In the genomic region with DNA sequence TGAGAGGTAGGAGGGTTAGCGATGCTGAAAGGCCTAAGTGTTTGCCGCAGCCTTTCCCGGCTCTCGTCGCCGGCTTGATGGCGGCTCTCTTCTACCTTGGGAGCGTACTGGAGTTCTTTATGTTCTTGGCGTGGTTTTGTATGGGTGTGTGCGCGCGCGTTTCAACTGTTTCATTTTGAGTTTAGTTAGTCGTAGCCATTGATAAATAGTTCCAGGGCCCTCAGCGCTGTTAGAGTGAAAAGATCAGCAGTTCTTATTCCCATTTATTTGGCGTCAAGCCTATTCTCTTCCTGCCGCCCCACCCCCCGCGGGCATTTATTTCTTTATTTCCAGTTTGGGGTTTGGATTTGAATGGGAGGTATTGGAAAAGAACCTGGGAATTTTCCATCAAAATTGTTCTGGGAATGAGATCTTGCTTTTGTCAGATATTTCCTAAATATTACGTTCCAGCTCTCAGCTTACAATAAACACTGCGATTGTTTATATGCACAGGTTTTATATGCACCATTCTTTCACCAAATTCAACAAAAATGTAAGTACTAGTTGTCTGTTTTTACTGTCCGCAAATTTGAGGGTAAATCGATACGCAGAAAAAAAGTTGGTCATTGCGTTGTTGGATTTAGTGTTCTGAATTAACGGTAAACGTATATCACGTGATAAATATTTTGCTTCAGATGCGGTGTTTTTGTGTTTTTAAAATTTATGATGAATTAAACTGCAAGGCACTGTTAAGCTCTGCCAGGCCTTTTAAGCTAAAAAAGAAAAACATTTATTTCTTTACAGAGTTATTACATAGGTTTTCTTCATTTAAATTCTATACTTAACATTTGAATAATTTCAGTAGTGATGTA, we compare ENCODE assay signal across 8 cellular contexts. TPM values are rescaled to one million over a fixed set of nuclear protein-coding genes. Genes with fewer than 3 reads are reported as not detected.
DNase-seq lines count a peak whose midpoint lies in the region; ATAC-seq and TF ChIP-seq lines count a peak whose summit lies in the region.

No MANE protein-coding gene starts in this region.

- WGBS in ovary, 3 donors = 1 to 2% (median 1%) methylated on average over 29 of the region's 29 CpGs
- WGBS in aorta, 2 donors = 2% methylated on average over 29 of the region's 29 CpGs

- H3K9me3 ChIP-seq in ovary (no peaks in the 10 kb centered on the region), aorta (ENCODE audit: control insufficient read depth, low read length) (no peaks in the 10 kb centered on the region)

- H3K4me1 ChIP-seq in foreskin keratinocyte (peaks cover 9% of the 10 kb centered on the region), ovary (ENCODE audit: insufficient read depth) (peaks cover 5% of the 10 kb centered on the region), aorta (ENCODE audit: control insufficient read depth in 1 of 2, insufficient read depth in 2 of 2, low read length in 2 of 2) (peaks cover 0 to 4% of the 10 kb centered on the region in 2 donors)

- peak overlapping the region; percentile 95 for H3K4me3 ChIP-seq in ovary
- H3K4me3 ChIP-seq in aorta (ENCODE audit: low read length in 2 of 2) = peak overlapping the region; percentile 83 to 86

- H3K36me3 ChIP-seq in ovary (no peaks in the 10 kb centered on the region), aorta (ENCODE audit: control insufficient read depth in 1 of 2, insufficient read depth in 2 of 2, low read length in 1 of 2) (no peaks in the 10 kb centered on the region)

- intact Hi-C loops in ovary (cut with DNase I) (no loop called here), aorta (cut with DNase I) (loop anchor here (5.0 to 10.0 kb wide), 2 partner anchors 823 to 955 kb away; a partner anchor contains a TSS)

- peak; percentile 60 for TF ChIP-seq POLR2A in GM19099 (IDR thresholded peaks at IDR 0.05; ENCODE audit: extremely low read depth, insufficient read length, low read depth)
- TF ChIP-seq POLR2A in ovary (IDR thresholded peaks at IDR 0.05) = no peak

- TF ChIP-seq CTCF in 22Rv1 (IDR thresholded peaks at IDR 0.05) (no peak), foreskin keratinocyte (conservative IDR thresholded peaks at IDR 0.05) (no peak), ovary (IDR thresholded peaks at IDR 0.05) (no peak)

- ATAC-seq in foreskin keratinocyte (no peak), aorta (ENCODE audit: low FRiP score) (peak; percentile 0), GM21576 (IDR thresholded peaks at IDR 0.05; ENCODE audit: unreplicated experiment) (no peak)

- peak overlapping the region; percentile 92 for H3K27ac ChIP-seq in 22Rv1
- H3K27ac ChIP-seq in foreskin keratinocyte = peak overlapping the region; percentile 91
- H3K27ac ChIP-seq in ovary = peak overlapping the region; percentile 17 to 94
- peak overlapping the region; percentile 70 to 74 for H3K27ac ChIP-seq in aorta (ENCODE audit: low read depth in 1 of 2, low read length in 2 of 2)

- TF ChIP-seq EP300 in ovary (IDR thresholded peaks at IDR 0.05) = no peak

- H3K27me3 ChIP-seq in foreskin keratinocyte (no peaks in the 10 kb centered on the region), ovary (no peaks in the 10 kb centered on the region), aorta (ENCODE audit: control insufficient read depth in 1 of 2, insufficient read depth in 2 of 2, low read length in 1 of 2) (no peaks in the 10 kb centered on the region)

- DNase-seq in NCI-H510A treated with DMSO at 0.1 percent for 48 hours (lab: John Stamatoyannopoulos, UW) (peak; percentile 57), activated T-helper 1 cell treated with Interleukin-2 at 50 U/mL for 16 hours (ENCODE audit: low read depth) (peak; percentile 14), foreskin keratinocyte (peak; percentile 18 to 23), ovary (peak in 2 of 5 donors; percentile 16 to 28), aorta (peak in 1 of 2 donors; percentile 44)

RNA-seq across cellular contexts. Expression of a gene that starts 1.0 kb away (rescaled TPM):
- total RNA-seq in foreskin keratinocyte = 17.1 and 18.3 TPM in 2 replicates
- 3.1 and 3.5 TPM in 2 replicates for polyA plus RNA-seq in foreskin keratinocyte
- 10 to 100 TPM; 25.5 to 46.5 (median 38.4) TPM for total RNA-seq in ovary
- polyA plus RNA-seq in ovary = 10 to 100 TPM; 14.0 to 20.6 TPM
- 10 to 100 TPM; 35.9 to 49.9 TPM for total RNA-seq in aorta
- polyA plus RNA-seq in aorta = 10 to 100 TPM in 1 of 2 donors, 1 to 10 TPM in 1; 3.0 to 13.5 TPM

Comparison
In these comparisons a context has a peak if more than half of its experiments do, and no peak if none do; other contexts are left out.
1. intact Hi-C loops: an anchor here in aorta (5.0 to 10.0 kb wide); none called in ovary.